2 cellular contexts compared by ENCODE assay signal in the genomic region with DNA sequence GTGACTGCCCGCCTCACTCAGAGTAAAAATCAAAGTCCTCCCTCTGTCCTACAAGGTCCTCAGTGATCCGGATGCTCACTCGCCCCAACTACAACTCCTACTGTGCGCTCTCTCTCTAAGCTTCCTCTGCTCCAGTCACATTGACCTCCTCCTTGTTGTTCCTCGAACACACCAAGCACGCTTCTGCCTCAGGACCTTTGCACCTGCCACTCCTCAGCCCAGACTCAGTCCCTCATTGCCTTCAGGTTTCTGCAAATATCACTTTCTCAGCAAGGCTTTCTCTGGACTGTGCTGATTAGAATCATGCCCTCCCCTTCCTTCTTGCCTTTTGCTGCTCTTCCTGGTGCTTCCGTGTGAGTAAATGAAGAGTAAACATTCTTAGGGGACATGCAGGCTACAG.
TF ChIP-seq lines count a peak whose summit lies in the region.

No MANE protein-coding gene starts in this region.

TF ChIP-seq in HepG2, 621 proteins besides CTCF, POLR2A, EP300 and RAD21 (continues in another document):
- no peak for TF ChIP-seq GPBP1L1 (CRISPR knock-in tag; IDR thresholded peaks at IDR 0.05)
- peak; percentile 16; the same call in 1 of the 2 replicates for TF ChIP-seq ADNP (CRISPR knock-in tag; IDR thresholded peaks at IDR 0.05)
- TF ChIP-seq RBAK (CRISPR knock-in tag; IDR thresholded peaks at IDR 0.05), result 0 out of 2 replicates have a peak, but pooled peaks have one; percentile 29
- TF ChIP-seq ZMYM3 (CRISPR knock-in tag; IDR thresholded peaks at IDR 0.05), result peak; percentile 88
- TF ChIP-seq ZNF225 (CRISPR knock-in tag; IDR thresholded peaks at IDR 0.05), result no peak
- no peak for TF ChIP-seq ZFP1 (CRISPR knock-in tag; IDR thresholded peaks at IDR 0.05)
- TF ChIP-seq, protein P1, sequence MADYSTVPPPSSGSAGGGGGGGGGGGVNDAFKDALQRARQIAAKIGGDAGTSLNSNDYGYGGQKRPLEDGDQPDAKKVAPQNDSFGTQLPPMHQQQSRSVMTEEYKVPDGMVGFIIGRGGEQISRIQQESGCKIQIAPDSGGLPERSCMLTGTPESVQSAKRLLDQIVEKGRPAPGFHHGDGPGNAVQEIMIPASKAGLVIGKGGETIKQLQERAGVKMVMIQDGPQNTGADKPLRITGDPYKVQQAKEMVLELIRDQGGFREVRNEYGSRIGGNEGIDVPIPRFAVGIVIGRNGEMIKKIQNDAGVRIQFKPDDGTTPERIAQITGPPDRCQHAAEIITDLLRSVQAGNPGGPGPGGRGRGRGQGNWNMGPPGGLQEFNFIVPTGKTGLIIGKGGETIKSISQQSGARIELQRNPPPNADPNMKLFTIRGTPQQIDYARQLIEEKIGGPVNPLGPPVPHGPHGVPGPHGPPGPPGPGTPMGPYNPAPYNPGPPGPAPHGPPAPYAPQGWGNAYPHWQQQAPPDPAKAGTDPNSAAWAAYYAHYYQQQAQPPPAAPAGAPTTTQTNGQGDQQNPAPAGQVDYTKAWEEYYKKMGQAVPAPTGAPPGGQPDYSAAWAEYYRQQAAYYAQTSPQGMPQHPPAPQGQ (CRISPR knock-in tag; IDR thresholded peaks at IDR 0.05; ENCODE audit: borderline replicate concordance), result no peak
- no peak for TF ChIP-seq ETS1 (CRISPR knock-in tag; IDR thresholded peaks at IDR 0.05)
- no peak for TF ChIP-seq PPARG (CRISPR knock-in tag; conservative IDR thresholded peaks at IDR 0.05)
- TF ChIP-seq, protein P2, sequence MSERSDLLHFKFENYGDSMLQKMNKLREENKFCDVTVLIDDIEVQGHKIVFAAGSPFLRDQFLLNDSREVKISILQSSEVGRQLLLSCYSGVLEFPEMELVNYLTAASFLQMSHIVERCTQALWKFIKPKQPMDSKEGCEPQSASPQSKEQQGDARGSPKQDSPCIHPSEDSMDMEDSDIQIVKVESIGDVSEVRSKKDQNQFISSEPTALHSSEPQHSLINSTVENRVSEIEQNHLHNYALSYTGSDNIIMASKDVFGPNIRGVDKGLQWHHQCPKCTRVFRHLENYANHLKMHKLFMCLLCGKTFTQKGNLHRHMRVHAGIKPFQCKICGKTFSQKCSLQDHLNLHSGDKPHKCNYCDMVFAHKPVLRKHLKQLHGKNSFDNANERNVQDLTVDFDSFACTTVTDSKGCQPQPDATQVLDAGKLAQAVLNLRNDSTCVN (CRISPR knock-in tag; IDR thresholded peaks at IDR 0.05; ENCODE audit: borderline replicate concordance), result no peak
- TF ChIP-seq, protein P3, sequence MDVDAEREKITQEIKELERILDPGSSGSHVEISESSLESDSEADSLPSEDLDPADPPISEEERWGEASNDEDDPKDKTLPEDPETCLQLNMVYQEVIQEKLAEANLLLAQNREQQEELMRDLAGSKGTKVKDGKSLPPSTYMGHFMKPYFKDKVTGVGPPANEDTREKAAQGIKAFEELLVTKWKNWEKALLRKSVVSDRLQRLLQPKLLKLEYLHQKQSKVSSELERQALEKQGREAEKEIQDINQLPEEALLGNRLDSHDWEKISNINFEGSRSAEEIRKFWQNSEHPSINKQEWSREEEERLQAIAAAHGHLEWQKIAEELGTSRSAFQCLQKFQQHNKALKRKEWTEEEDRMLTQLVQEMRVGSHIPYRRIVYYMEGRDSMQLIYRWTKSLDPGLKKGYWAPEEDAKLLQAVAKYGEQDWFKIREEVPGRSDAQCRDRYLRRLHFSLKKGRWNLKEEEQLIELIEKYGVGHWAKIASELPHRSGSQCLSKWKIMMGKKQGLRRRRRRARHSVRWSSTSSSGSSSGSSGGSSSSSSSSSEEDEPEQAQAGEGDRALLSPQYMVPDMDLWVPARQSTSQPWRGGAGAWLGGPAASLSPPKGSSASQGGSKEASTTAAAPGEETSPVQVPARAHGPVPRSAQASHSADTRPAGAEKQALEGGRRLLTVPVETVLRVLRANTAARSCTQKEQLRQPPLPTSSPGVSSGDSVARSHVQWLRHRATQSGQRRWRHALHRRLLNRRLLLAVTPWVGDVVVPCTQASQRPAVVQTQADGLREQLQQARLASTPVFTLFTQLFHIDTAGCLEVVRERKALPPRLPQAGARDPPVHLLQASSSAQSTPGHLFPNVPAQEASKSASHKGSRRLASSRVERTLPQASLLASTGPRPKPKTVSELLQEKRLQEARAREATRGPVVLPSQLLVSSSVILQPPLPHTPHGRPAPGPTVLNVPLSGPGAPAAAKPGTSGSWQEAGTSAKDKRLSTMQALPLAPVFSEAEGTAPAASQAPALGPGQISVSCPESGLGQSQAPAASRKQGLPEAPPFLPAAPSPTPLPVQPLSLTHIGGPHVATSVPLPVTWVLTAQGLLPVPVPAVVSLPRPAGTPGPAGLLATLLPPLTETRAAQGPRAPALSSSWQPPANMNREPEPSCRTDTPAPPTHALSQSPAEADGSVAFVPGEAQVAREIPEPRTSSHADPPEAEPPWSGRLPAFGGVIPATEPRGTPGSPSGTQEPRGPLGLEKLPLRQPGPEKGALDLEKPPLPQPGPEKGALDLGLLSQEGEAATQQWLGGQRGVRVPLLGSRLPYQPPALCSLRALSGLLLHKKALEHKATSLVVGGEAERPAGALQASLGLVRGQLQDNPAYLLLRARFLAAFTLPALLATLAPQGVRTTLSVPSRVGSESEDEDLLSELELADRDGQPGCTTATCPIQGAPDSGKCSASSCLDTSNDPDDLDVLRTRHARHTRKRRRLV (CRISPR knock-in tag; IDR thresholded peaks at IDR 0.05), result no peak

TF ChIP-seq in K562, 482 proteins besides CTCF, POLR2A, EP300 and RAD21:
- TF ChIP-seq POLR2B (IDR thresholded peaks at IDR 0.05; ENCODE audit: low read depth, partially characterized antibody) (no peak), RBM25 (IDR thresholded peaks at IDR 0.05; ENCODE audit: low read depth, low read length, severe bottlenecking) (peak; percentile 61), MAFG (tag; conservative IDR thresholded peaks at IDR 0.05) (no peak), BCOR (IDR thresholded peaks at IDR 0.05) (peak; percentile 44; the same call in 1 of the 2 replicates), SIRT6 (IDR thresholded peaks at IDR 0.05; ENCODE audit: low read depth, low read length) (no peak), ZBTB11 (CRISPR knock-in tag; IDR thresholded peaks at IDR 0.05) (peak in 1 of 3 experiments; percentile 67; a peak in 2 of 6 replicates), RBM15 (IDR thresholded peaks at IDR 0.05; ENCODE audit: insufficient read depth, low read length) (no peak)
